In the genomic region with DNA sequence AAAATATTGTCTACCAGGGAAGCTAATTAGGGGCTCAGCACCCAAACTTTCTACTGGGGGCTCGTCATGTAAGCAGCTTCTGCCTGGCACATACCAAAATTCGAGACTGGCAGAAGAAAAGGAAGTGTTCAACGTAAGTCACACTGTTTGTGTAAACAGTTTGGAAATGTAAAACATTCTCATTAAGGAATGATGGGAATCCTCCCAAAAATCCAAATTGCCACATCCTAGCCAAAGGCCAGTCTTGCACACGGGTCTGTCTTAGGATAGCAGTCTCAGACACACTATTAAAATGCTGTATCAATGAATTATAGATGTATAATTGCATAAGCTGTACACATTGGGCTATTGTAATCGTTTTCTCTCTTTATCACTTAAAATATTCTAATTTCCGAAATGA, we compare ENCODE assay signal across 16 cellular contexts.
"Had no signal": no experiment of that assay in that cellular context is flagged by ENCODE, and none has a peak within 500 bp of the region (broad histone marks: within the 10 kb centered on the region; RNA-seq: fewer than 3 reads in every experiment).

No MANE protein-coding gene starts in this region.

- H3K27ac Mint-ChIP-seq: activated CD4-positive, alpha-beta T cell treated with anti-CD3 and anti-CD28 coated beads for 36 hours; type B pancreatic cell had no signal

- H3K9me3 Mint-ChIP-seq: activated CD8-positive, alpha-beta T cell treated with anti-CD3 and anti-CD28 coated beads for 36 hours; naive thymus-derived CD8-positive, alpha-beta T cell; type B pancreatic cell had no signal

- H3K9me3 ChIP-seq: colonic mucosa, lower lobe of right lung had no signal

- H3K4me3 Mint-ChIP-seq: activated CD4-positive, alpha-beta T cell treated with anti-CD3 and anti-CD28 coated beads for 36 hours; activated CD8-positive, alpha-beta T cell treated with anti-CD3 and anti-CD28 coated beads for 36 hours; naive thymus-derived CD8-positive, alpha-beta T cell; type B pancreatic cell had no signal

- H3K4me1 ChIP-seq: colonic mucosa, lower lobe of right lung had no signal

- H3K36me3 ChIP-seq: colonic mucosa had no signal

- DNase-seq: activated CD4-positive, alpha-beta T cell treated with anti-CD3 and anti-CD28 coated beads for 36 hours; activated CD8-positive, alpha-beta memory T cell treated with anti-CD3 and anti-CD28 coated beads, Interleukin-2, amount 50 U/mL, for 48 hours; activated CD8-positive, alpha-beta T cell treated with anti-CD3 and anti-CD28 coated beads for 36 hours; colonic mucosa; hypothalamus; kidney glomerular epithelial cell; lower lobe of right lung; naive thymus-derived CD8-positive, alpha-beta T cell; stimulated activated CD4-positive, alpha-beta T cell treated with anti-CD3 and anti-CD28 coated beads, Interleukin-12 subunit alpha, Interleukin-12 subunit beta, amount 100 ng/mL, for 4 hours; stimulated activated naive CD4-positive, alpha-beta T cell treated with Interleukin-2 at 50 U/mL for 16 hours; T-helper 1 cell; WERI-Rb-1 had no signal

- H3K27me3 ChIP-seq: colonic mucosa had no signal

- ATAC-seq: activated CD4-positive, alpha-beta T cell treated with anti-CD3 and anti-CD28 coated beads for 36 hours; activated CD8-positive, alpha-beta T cell treated with anti-CD3 and anti-CD28 coated beads for 36 hours; lower lobe of right lung; naive thymus-derived CD8-positive, alpha-beta T cell; sciatic nerve had no signal

- FAIRE-seq: endothelial cell of umbilical vein had no signal

- H3K4me3 ChIP-seq: colonic mucosa, lower lobe of right lung had no signal

- H3K27me3 Mint-ChIP-seq: activated CD4-positive, alpha-beta T cell treated with anti-CD3 and anti-CD28 coated beads for 36 hours; activated CD8-positive, alpha-beta T cell treated with anti-CD3 and anti-CD28 coated beads for 36 hours; naive thymus-derived CD8-positive, alpha-beta T cell; progenitor cell of endocrine pancreas; type B pancreatic cell had no signal

- H3K27ac ChIP-seq: colonic mucosa, lower lobe of right lung, WERI-Rb-1 had no signal
